Comparison of ENCODE assay signal across 8 cellular contexts in the genomic region with DNA sequence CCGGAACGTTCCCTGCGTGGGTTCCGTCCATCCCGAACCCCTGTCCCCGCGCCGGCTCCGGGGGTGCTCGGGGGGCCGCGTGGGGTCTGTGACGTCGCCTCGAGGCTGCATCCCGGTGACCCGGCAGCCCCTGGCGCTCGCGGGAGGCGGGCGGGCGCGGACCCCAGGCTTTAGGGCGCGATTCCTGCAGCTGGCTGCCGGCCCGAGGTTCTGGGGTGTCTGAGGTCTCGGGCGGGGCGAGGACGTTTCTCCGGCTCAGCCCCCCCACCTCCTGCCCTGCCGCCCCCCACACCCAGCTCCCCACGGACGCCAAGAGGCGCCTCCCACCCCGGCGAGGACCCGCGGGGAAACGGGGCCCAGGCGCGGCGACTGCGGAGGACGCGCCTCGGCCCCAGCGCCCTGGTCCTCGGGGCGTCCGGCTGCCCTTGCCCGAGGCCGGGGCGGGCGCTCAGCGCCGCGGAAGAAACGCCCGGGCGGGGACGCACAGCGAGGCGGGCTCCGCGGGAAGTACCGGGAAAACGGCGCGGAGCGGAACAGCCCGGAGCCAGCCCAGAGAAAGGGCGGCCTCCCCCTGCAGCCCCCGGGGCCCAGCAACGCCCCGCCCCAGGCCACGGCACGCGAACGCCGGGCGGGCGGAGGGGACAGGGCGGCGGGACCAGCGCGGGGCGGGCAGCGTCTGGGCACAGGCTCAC. TPM values are rescaled to one million over a fixed set of nuclear protein-coding genes. Genes with fewer than 3 reads are reported as not detected.
DNase-seq lines count a peak whose midpoint lies in the region; ATAC-seq and TF ChIP-seq lines count a peak whose summit lies in the region.

No MANE protein-coding gene starts in this region.

- H3K27ac ChIP-seq in left lung, result no peak overlapping the region
- peak overlapping the region in 2 of 4 donors; percentile 21 to 80 for H3K27ac ChIP-seq in upper lobe of left lung

- TF ChIP-seq POLR2A in upper lobe of left lung (IDR thresholded peaks at IDR 0.05), result no peak

- intact Hi-C loops in activated naive CD4-positive, alpha-beta T cell treated with anti-CD3 and anti-CD28 coated beads for 36 hours (cut with micrococcal nuclease), result loop anchor here (2.0 to 5.0 kb wide), 2 partner anchors 330 to 681 kb away; a partner anchor contains a TSS
- intact Hi-C loops in left lung (cut with DNase I), result no loop called here

- 0 out of 2 replicates have a peak, but pooled peaks have one; percentile 0 for ATAC-seq in WTC11
- ATAC-seq in left lung, result peak; percentile 1
- ATAC-seq in upper lobe of left lung (ENCODE audit: low FRiP score in 2 of 2), result peak in 1 of 2 donors; percentile 2
- no peak for ATAC-seq in HG03469 (IDR thresholded peaks at IDR 0.05; ENCODE audit: unreplicated experiment)

- H3K4me1 ChIP-seq in left lung (peaks cover 0 to 30% of the 10 kb centered on the region in 2 donors), upper lobe of left lung (peaks cover 0 to 37% (median 3%) of the 10 kb centered on the region in 4 donors)

- peaks cover 1% of the 10 kb centered on the region for H3K36me3 Mint-ChIP-seq in activated naive CD4-positive, alpha-beta T cell treated with anti-CD3 and anti-CD28 coated beads for 36 hours (ENCODE audit: low read depth)
- no peaks in the 10 kb centered on the region for H3K36me3 Mint-ChIP-seq in WTC11

- H3K27ac Mint-ChIP-seq in activated naive CD4-positive, alpha-beta T cell treated with anti-CD3 and anti-CD28 coated beads for 36 hours, result no peak overlapping the region
- H3K27ac Mint-ChIP-seq in WTC11, result no peak overlapping the region

- DNase-seq in activated naive CD4-positive, alpha-beta T cell treated with anti-CD3 and anti-CD28 coated beads for 36 hours, result no peak
- no peak for DNase-seq in activated naive CD4-positive, alpha-beta T cell (lab: John Stamatoyannopoulos, UW)
- DNase-seq in WTC11 (ENCODE audit: low spot score) (peak; percentile 38), left lung (peak; percentile 36 to 88), upper lobe of left lung (peak in 1 of 2 donors; percentile 89), occipital lobe (lab: John Stamatoyannopoulos, UW) (no peak), NCI-H1105 (lab: John Stamatoyannopoulos, UW) (no peak)

- H3K9me3 ChIP-seq in left lung, result no peaks in the 10 kb centered on the region
- H3K9me3 ChIP-seq in upper lobe of left lung, result no peaks in the 10 kb centered on the region

- WGBS in upper lobe of left lung, 2 donors, result 5 to 58% methylated on average over 5 to 19 of the region's 91 CpGs

- CTCF ChIA-PET in activated naive CD4-positive, alpha-beta T cell treated with anti-CD3 and anti-CD28 coated beads for 36 hours (lab: Charles Lee), result interaction anchor here (0.6 kb wide), 1 partner anchor 763 kb away, joined by 3 read pairs; no protein-coding TSS in a partner anchor
- CTCF ChIA-PET in WTC11 (lab: Charles Lee), result interaction anchor here (0.7 to 2.5 kb wide), 3 partner anchors 82 to 407 kb away, joined by 4 to 23 read pairs (median 6); no protein-coding TSS in a partner anchor

- POLR2A ChIA-PET in WTC11 (lab: Charles Lee), result no interaction called here

- peaks cover 5% of the 10 kb centered on the region for H3K27me3 Mint-ChIP-seq in activated naive CD4-positive, alpha-beta T cell treated with anti-CD3 and anti-CD28 coated beads for 36 hours (ENCODE audit: low read depth)
- H3K27me3 Mint-ChIP-seq in WTC11 (ENCODE audit: low read depth), result peaks cover 50% of the 10 kb centered on the region

- no peak for TF ChIP-seq CTCF in WTC11 (IDR thresholded peaks at IDR 0.05)
- no peak for TF ChIP-seq CTCF in left lung (IDR thresholded peaks at IDR 0.05)
- no peak for TF ChIP-seq CTCF in upper lobe of left lung (IDR thresholded peaks at IDR 0.05)

- H3K4me3 ChIP-seq in left lung, result peak overlapping the region; percentile 7 to 41
- peak overlapping the region in 3 of 4 donors; percentile 49 to 63 (median 57) for H3K4me3 ChIP-seq in upper lobe of left lung

- H3K27me3 ChIP-seq in left lung (peaks cover 0 to 72% of the 10 kb centered on the region in 2 donors), upper lobe of left lung (peaks cover 0 to 7% (median 2%) of the 10 kb centered on the region in 4 donors)

- H3K36me3 ChIP-seq in left lung (no peaks in the 10 kb centered on the region), upper lobe of left lung (no peaks in the 10 kb centered on the region)

- H3K4me1 Mint-ChIP-seq in activated naive CD4-positive, alpha-beta T cell treated with anti-CD3 and anti-CD28 coated beads for 36 hours (ENCODE audit: low read depth), result peaks cover 48% of the 10 kb centered on the region
- peaks cover 34% of the 10 kb centered on the region for H3K4me1 Mint-ChIP-seq in WTC11

- no peak for TF ChIP-seq EP300 in upper lobe of left lung (IDR thresholded peaks at IDR 0.05)

- H3K9me3 Mint-ChIP-seq in activated naive CD4-positive, alpha-beta T cell treated with anti-CD3 and anti-CD28 coated beads for 36 hours, result no peaks in the 10 kb centered on the region
- H3K9me3 Mint-ChIP-seq in WTC11, result peaks cover 2% of the 10 kb centered on the region; the same call in 1 of the 2 replicates

- peak overlapping the region; percentile 61 for H3K4me3 Mint-ChIP-seq in activated naive CD4-positive, alpha-beta T cell treated with anti-CD3 and anti-CD28 coated beads for 36 hours
- H3K4me3 Mint-ChIP-seq in WTC11, result peak overlapping the region; percentile 60; the same call in 1 of the 2 replicates

TF ChIP-seq in WTC11, 78 proteins besides CTCF, POLR2A, EP300 and RAD21:
- TF ChIP-seq SP1 (CRISPR knock-in tag; conservative IDR thresholded peaks at IDR 0.05) (peak; percentile 39), ZBTB21 (CRISPR knock-in tag; IDR thresholded peaks at IDR 0.05; ENCODE audit: borderline replicate concordance) (no peak)

RNA-seq across cellular contexts. Expression of a gene that starts 1.3 kb away (rescaled TPM):
- 10 to 100 TPM; 10.0 to 10.2 TPM for total RNA-seq in activated naive CD4-positive, alpha-beta T cell treated with anti-CD3 and anti-CD28 coated beads for 36 hours
- total RNA-seq in WTC11 (2021) (8.5 to 14.0 TPM (median 11.8 TPM) in 3 replicates), left lung (10 to 100 TPM in 1 of 2 donors, 1 to 10 TPM in 1; 4.0 to 13.8 TPM), upper lobe of left lung (10 to 100 TPM in 1 of 6 donors, 1 to 10 TPM in 4, under 1 TPM in 1; 0.78 to 10.5 (median 3.3) TPM), occipital lobe (5.5 TPM)

Comparison
In these comparisons a context has a peak if more than half of its experiments do, and no peak if none do; other contexts are left out.
1. DNase-seq: peak in WTC11 (single experiment) and left lung (2 of 2); none in activated naive CD4-positive, alpha-beta T cell treated with anti-CD3 and anti-CD28 coated beads for 36 hours (single experiment), activated naive CD4-positive, alpha-beta T cell (0 of 4), occipital lobe (single experiment) and NCI-H1105 (single experiment).